8 cellular contexts compared by ENCODE assay signal in the genomic region with DNA sequence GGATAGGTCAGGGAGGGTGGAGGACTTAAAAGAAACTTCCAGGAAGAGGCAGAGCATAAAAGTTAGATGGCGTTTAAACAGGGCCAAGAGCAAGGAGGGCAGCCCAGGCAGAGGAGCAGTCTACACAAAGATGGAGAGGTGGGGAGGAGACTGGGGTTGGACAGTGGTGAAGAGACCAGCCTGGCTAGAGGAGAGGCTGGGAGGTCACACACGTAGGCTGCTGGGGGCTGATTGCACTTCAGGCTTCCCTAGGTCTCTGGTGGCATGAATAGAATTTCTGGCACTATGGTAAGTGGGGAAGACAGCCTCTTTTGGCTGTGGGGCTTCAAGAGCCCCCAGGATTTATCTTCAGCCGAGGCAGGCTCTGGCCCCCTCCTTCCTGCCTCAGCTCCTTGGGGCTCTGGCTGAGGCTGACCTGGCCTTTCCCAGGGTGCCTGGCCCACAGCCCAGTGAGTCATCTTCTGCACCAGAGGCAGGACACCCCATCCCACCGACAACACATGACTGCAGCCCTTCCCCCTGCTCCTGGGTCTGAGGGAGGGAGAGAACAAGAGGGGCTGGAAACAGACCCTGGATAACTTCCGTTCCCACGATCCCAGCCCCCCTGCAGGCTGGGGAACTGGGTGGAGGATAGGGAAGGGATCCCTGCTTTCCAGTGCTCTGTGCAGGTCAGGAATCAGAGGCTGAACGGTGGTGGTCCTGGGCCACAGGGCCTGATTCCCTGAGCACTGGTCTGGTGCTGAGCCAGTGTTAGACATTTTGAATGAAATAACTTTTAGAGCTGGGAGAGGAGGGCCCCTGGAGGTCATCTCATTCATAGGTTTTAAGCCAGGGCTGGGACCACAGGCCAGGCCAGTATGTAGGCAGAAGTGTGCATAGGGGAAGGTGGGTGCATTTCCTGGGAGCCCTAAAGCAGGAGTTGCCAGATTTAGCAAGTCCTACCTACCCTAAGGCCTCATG. TPM values are rescaled to one million over a fixed set of nuclear protein-coding genes. Genes with fewer than 3 reads are reported as not detected.
A peak's percentile ranks its signal among the peaks of the same experiment; 100 is the strongest.
DNase-seq lines count a peak whose midpoint lies in the region; ATAC-seq and TF ChIP-seq lines count a peak whose summit lies in the region.

No MANE protein-coding gene starts in this region.

- H3K79me2 ChIP-seq in PC-3 (ENCODE audit: low read length): no peaks in the 10 kb centered on the region

- H3F3A ChIP-seq in PC-3 (ENCODE audit: low read length, unreplicated experiment): no peaks in the 10 kb centered on the region

- no peak overlapping the region for H3K27ac ChIP-seq in PC-3 (ENCODE audit: low read length)
- H3K27ac ChIP-seq in esophagus muscularis mucosa (replicated peaks in 1 of 4): peak overlapping the region; percentile 77 to 90 (median 82)

- peak; percentile 61 for ATAC-seq in PC-3
- ATAC-seq in omental fat pad (ENCODE audit: low FRiP score): peak; percentile 89

- 20% methylated on average over 4 of the region's 7 CpGs for WGBS in esophagus muscularis mucosa

- CTCF ChIA-PET in PC-3 (lab: Charles Lee) (interaction anchor here (0.6 to 2.0 kb wide), 8 partner anchors 9 to 460 kb away, joined by 3 to 48 read pairs (median 6); partner anchors contain the start of gene ARHGEF17), HEK293T (lab: Yijun Ruan, JAX) (interaction anchor here (0.7 to 4.9 kb wide), 16 partner anchors 8 to 540 kb away, joined by 3 to 53 read pairs (median 4); partner anchors contain the start of genes ARHGEF17 and STARD10)

- no peak overlapping the region for H3K4me2 ChIP-seq in PC-3 (ENCODE audit: low read length)

- intact Hi-C loops in PC-3 (cut with micrococcal nuclease) (loop anchor here (1.0 kb wide), 2 partner anchors 27 to 39 kb away; no protein-coding TSS in a partner anchor), esophagus muscularis mucosa (cut with DNase I) (loop anchor here (1.0 kb wide), 1 partner anchor 27 kb away; no protein-coding TSS in a partner anchor)

- peak; percentile 89 for DNase-seq in BE2C
- DNase-seq in PC-3: peak; percentile 62
- DNase-seq in esophagus muscularis mucosa (ENCODE audit: extremely low spot score): no peak
- peak; percentile 89 for DNase-seq in omental fat pad (ENCODE audit: low spot score)
- DNase-seq in stimulated activated CD4-positive, alpha-beta T cell treated with anti-CD3 and anti-CD28 coated beads, Interleukin-2, amount 100 ng/mL, for 24 hours: no peak
- DNase-seq in KG1 (lab: John Stamatoyannopoulos, UW): no peak
- DNase-seq in HEK293T (ENCODE audit: extremely low spot score): no peak
- no peak for DNase-seq in activated T-cell treated with anti-CD3 and anti-CD28 coated beads, Interleukin-2, amount 50 U/mL, for 1 hour

- no peak overlapping the region for H2AFZ ChIP-seq in PC-3 (ENCODE audit: low read length)

- H3K9ac ChIP-seq in PC-3 (ENCODE audit: low read length): no peak overlapping the region

- no TSS peak for BruUV-seq in PC-3 (replicated peaks; lab: Mats Ljungman, UMichigan)

- H3K4me1 ChIP-seq in BE2C (peaks cover 34% of the 10 kb centered on the region), PC-3 (ENCODE audit: insufficient read depth, low read length) (peaks cover 13% of the 10 kb centered on the region), esophagus muscularis mucosa (peaks cover 71 to 100% (median 100%) of the 10 kb centered on the region in 4 donors)

- H3K27me3 ChIP-seq in BE2C: no peaks in the 10 kb centered on the region
- no peaks in the 10 kb centered on the region for H3K27me3 ChIP-seq in PC-3 (ENCODE audit: low read length)
- H3K27me3 ChIP-seq in esophagus muscularis mucosa: no peaks in the 10 kb centered on the region

- H3K4me3 ChIP-seq in BE2C (ENCODE audit: low read depth, low read length): peak overlapping the region; percentile 14
- H3K4me3 ChIP-seq in PC-3 (ENCODE audit: low read length): no peak overlapping the region
- H3K4me3 ChIP-seq in esophagus muscularis mucosa: peak overlapping the region in 2 of 4 donors; percentile 3 to 21

- no peak for TF ChIP-seq POLR2A in esophagus muscularis mucosa (IDR thresholded peaks at IDR 0.05; ENCODE audit: low read depth)

- TF ChIP-seq CTCF in BE2C (IDR thresholded peaks at IDR 0.05; ENCODE audit: low read depth, low read length) (no peak), PC-3 (conservative IDR thresholded peaks at IDR 0.05; ENCODE audit: low read depth, low read length) (no peak), esophagus muscularis mucosa (IDR thresholded peaks at IDR 0.05) (peak in 1 of 3 experiments; percentile 5), omental fat pad (IDR thresholded peaks at IDR 0.05) (no peak)

- no peak for TF ChIP-seq EP300 in esophagus muscularis mucosa (IDR thresholded peaks at IDR 0.05)

- H4K20me1 ChIP-seq in PC-3 (ENCODE audit: low read length): no peaks in the 10 kb centered on the region

- POLR2A ChIA-PET in PC-3 (lab: Charles Lee; ENCODE audit: unreplicated experiment): no interaction called here
- POLR2A ChIA-PET in HEK293T (lab: Yijun Ruan, JAX): interaction anchor here (2.0 kb wide), 1 partner anchor 27 kb away, joined by 6 read pairs; no protein-coding TSS in a partner anchor

- no peaks in the 10 kb centered on the region for H3K9me3 ChIP-seq in BE2C
- H3K9me3 ChIP-seq in PC-3 (ENCODE audit: low read length): no peaks in the 10 kb centered on the region
- no peaks in the 10 kb centered on the region for H3K9me3 ChIP-seq in esophagus muscularis mucosa

- no peaks in the 10 kb centered on the region for H3K9me2 ChIP-seq in PC-3 (replicated peaks; ENCODE audit: low read length)

- no peaks in the 10 kb centered on the region for H3K36me3 ChIP-seq in BE2C
- H3K36me3 ChIP-seq in PC-3 (ENCODE audit: low read depth, low read length): no peaks in the 10 kb centered on the region
- no peaks in the 10 kb centered on the region for H3K36me3 ChIP-seq in esophagus muscularis mucosa

TF ChIP-seq in HEK293T, 16 proteins besides CTCF, POLR2A, EP300 and RAD21:
- TF ChIP-seq ZNF384 (IDR thresholded peaks at IDR 0.05) (no peak), CTBP1 (IDR thresholded peaks at IDR 0.05; ENCODE audit: borderline replicate concordance) (no peak), FOXK2 (IDR thresholded peaks at IDR 0.05) (no peak), L3MBTL2 (conservative IDR thresholded peaks at IDR 0.05) (no peak), LEF1 (IDR thresholded peaks at IDR 0.05; ENCODE audit: borderline replicate concordance) (no peak), ARNT (IDR thresholded peaks at IDR 0.05) (no peak), ELF4 (IDR thresholded peaks at IDR 0.05) (no peak), FOXM1 (IDR thresholded peaks at IDR 0.05; ENCODE audit: borderline replicate concordance) (no peak), BHLHE40 (IDR thresholded peaks at IDR 0.05; ENCODE audit: borderline replicate concordance) (no peak), NFRKB (IDR thresholded peaks at IDR 0.05) (no peak), HDGF (IDR thresholded peaks at IDR 0.05; ENCODE audit: borderline replicate concordance) (no peak), SP1 (IDR thresholded peaks at IDR 0.05) (no peak), PKNOX1 (IDR thresholded peaks at IDR 0.05) (no peak), FOXA1 (IDR thresholded peaks at IDR 0.05) (no peak), SUZ12 (IDR thresholded peaks at IDR 0.05) (no peak)

RNA-seq across cellular contexts. Expression of gene ARHGEF17, which starts 26.4 kb away (rescaled TPM):
- 78.2 TPM for polyA plus RNA-seq in BE2C (2012; ENCODE audit: insufficient read depth, insufficient read length, low read depth)
- total RNA-seq in PC-3 (2014; rRNA removed) (6.2 and 11.0 TPM in 2 replicates), esophagus muscularis mucosa (100 to 1,000 TPM in 3 of 4 donors, 10 to 100 TPM in 1; 82.8 to 196 (median 122) TPM), omental fat pad (10 to 100 TPM; 27.3 to 80.7 (median 31.9) TPM)

RNA-seq across cellular contexts. Expression of gene RELT, which starts 41.7 kb away (rescaled TPM):
- 7.5 TPM for polyA plus RNA-seq in BE2C (2012; ENCODE audit: insufficient read depth, insufficient read length, low read depth)
- total RNA-seq in PC-3 (2014; rRNA removed) (24.5 and 34.0 TPM in 2 replicates), esophagus muscularis mucosa (1 to 10 TPM; 1.2 to 7.8 (median 2.2) TPM), omental fat pad (10 to 100 TPM in 1 of 4 donors, 1 to 10 TPM in 3; 5.0 to 21.6 (median 9.0) TPM)

Comparison
In these comparisons a context has a peak if more than half of its experiments do, and no peak if none do; other contexts are left out.
1. DNase-seq: peak in BE2C (single experiment), PC-3 (single experiment) and omental fat pad (single experiment); none in esophagus muscularis mucosa (single experiment), stimulated activated CD4-positive, alpha-beta T cell treated with anti-CD3 and anti-CD28 coated beads, Interleukin-2, amount 100 ng/mL, for 24 hours (0 of 2), KG1 (single experiment), HEK293T (single experiment) and activated T-cell treated with anti-CD3 and anti-CD28 coated beads, Interleukin-2, amount 50 U/mL, for 1 hour (single experiment).